In genomic region chr3:71443332-71443731, GRCh38 we compare ENCODE assay signal across 10 cellular contexts.
DNase-seq lines count a peak whose midpoint lies in the region; ATAC-seq, FAIRE-seq and TF ChIP-seq lines count a peak whose summit lies in the region.
"Had no signal": no experiment of that assay in that cellular context is flagged by ENCODE, and none has a peak within 500 bp of the region (broad histone marks: within the 10 kb centered on the region; RNA-seq: fewer than 3 reads in every experiment).

No MANE protein-coding gene starts in this region.

- ATAC-seq in RWPE2 (ENCODE audit: low read depth) (no peak), GM21360 (IDR thresholded peaks at IDR 0.05; ENCODE audit: unreplicated experiment) (no peak)
- no peak for ATAC-seq in effector memory CD8-positive, alpha-beta T cell (replicated peaks)

- peak overlapping the region; percentile 93 to 96 for H3K27ac Mint-ChIP-seq in effector memory CD8-positive, alpha-beta T cell

- peaks cover 20% of the 10 kb centered on the region for H3K36me3 Mint-ChIP-seq in effector memory CD8-positive, alpha-beta T cell (ENCODE audit: insufficient read depth)

- DNase-seq in GM12891 (ENCODE audit: insufficient read length, low spot score) (no peak), RWPE2 (ENCODE audit: low spot score) (no peak), small intestine (no peak), ecto neural progenitor cell (ENCODE audit: low spot score) (no peak), GM19240 (ENCODE audit: insufficient read length, low spot score) (no peak)
- no peak for DNase-seq in effector memory CD8-positive, alpha-beta T cell
- DNase-seq in activated CD4-positive, CD25-positive, alpha-beta regulatory T cell treated with anti-CD3 and anti-CD28 coated beads, Interleukin-2, amount 50 U/mL, for 72 hours, result no peak
- DNase-seq: kidney glomerular epithelial cell, NCI-H510A had no signal

- H3K4me1 Mint-ChIP-seq in effector memory CD8-positive, alpha-beta T cell (ENCODE audit: low read depth in 2 of 2), result peaks cover 83 to 91% of the 10 kb centered on the region in 2 donors

- H3K4me3 ChIP-seq in RWPE2 (ENCODE audit: severe bottlenecking) (no peak overlapping the region), small intestine (ENCODE audit: low read depth in 1 of 2, low read length in 2 of 2) (no peak overlapping the region)

- H3K4me1 ChIP-seq in RWPE2 (ENCODE audit: insufficient read depth, poor library complexity, severe bottlenecking) (peaks cover 53% of the 10 kb centered on the region), small intestine (ENCODE audit: control insufficient read depth in 2 of 2, insufficient read depth in 1 of 2, low read depth in 1 of 2, low read length in 1 of 2) (no peaks in the 10 kb centered on the region)

- WGBS in small intestine, 3 donors, result 93 to 96% (median 96%) methylated on average over 8 of the region's 8 CpGs

- H3K27ac ChIP-seq in RWPE2 (ENCODE audit: poor library complexity, severe bottlenecking) (peak overlapping the region; percentile 93), small intestine (ENCODE audit: low read depth in 1 of 2, low read length in 1 of 2) (peak overlapping the region; percentile 50 to 91)

- peak; percentile 9 for FAIRE-seq in GM12891 (lab: Jason Lieb, UNC)
- FAIRE-seq in small intestine (lab: Jason Lieb, UNC), result no peak

- H3K4me3 Mint-ChIP-seq in effector memory CD8-positive, alpha-beta T cell, result peak overlapping the region; percentile 75 to 77

- H3K36me3 ChIP-seq in RWPE2 (ENCODE audit: low read depth), result no peaks in the 10 kb centered on the region
- H3K36me3 ChIP-seq in small intestine (ENCODE audit: control insufficient read depth in 2 of 2, insufficient read depth in 2 of 2, low read length in 2 of 2), result no peaks in the 10 kb centered on the region

- no peak for TF ChIP-seq CTCF in RWPE2 (IDR thresholded peaks at IDR 0.05; ENCODE audit: poor library complexity, severe bottlenecking)

- no peak for TF ChIP-seq POLR2A in GM12891 (IDR thresholded peaks at IDR 0.05; ENCODE audit: low read depth, low read length)

- H3K9me3 Mint-ChIP-seq in effector memory CD8-positive, alpha-beta T cell, result no peaks in the 10 kb centered on the region

- no peaks in the 10 kb centered on the region for H3K27me3 Mint-ChIP-seq in effector memory CD8-positive, alpha-beta T cell

- H3K9me3 ChIP-seq in RWPE2 (ENCODE audit: severe bottlenecking), result no peaks in the 10 kb centered on the region
- H3K9me3 ChIP-seq in small intestine (ENCODE audit: control insufficient read depth, low read depth), result no peaks in the 10 kb centered on the region

- H3K27me3 ChIP-seq in RWPE2 (ENCODE audit: insufficient read depth, poor library complexity, severe bottlenecking) (no peaks in the 10 kb centered on the region), small intestine (ENCODE audit: control insufficient read depth in 2 of 2, insufficient read depth in 2 of 2, low read length in 2 of 2) (no peaks in the 10 kb centered on the region)

TF ChIP-seq in GM12891, 5 proteins besides CTCF, POLR2A, EP300 and RAD21:
- no peak for TF ChIP-seq SPI1 (IDR thresholded peaks at IDR 0.05; ENCODE audit: low read depth, low read length)
